24 cellular contexts compared by ENCODE assay signal in genomic region chr5:42621662-42622061, GRCh38.
A peak's percentile ranks its signal among the peaks of the same experiment; 100 is the strongest.
DNase-seq lines count a peak whose midpoint lies in the region; ATAC-seq, FAIRE-seq and TF ChIP-seq lines count a peak whose summit lies in the region.
"Had no signal": no experiment of that assay in that cellular context is flagged by ENCODE, and none has a peak within 500 bp of the region (broad histone marks: within the 10 kb centered on the region; RNA-seq: fewer than 3 reads in every experiment).

No MANE protein-coding gene starts in this region.

- H3K36me3 Mint-ChIP-seq in astrocyte (ENCODE audit: low read depth, unreplicated experiment), result no peaks in the 10 kb centered on the region
- peaks cover 4% of the 10 kb centered on the region for H3K36me3 Mint-ChIP-seq in memory B cell
- H3K36me3 Mint-ChIP-seq: activated naive CD8-positive, alpha-beta T cell treated with anti-CD3 and anti-CD28 coated beads, Interleukin-2, amount 10 ng/mL, durations not matched to agents 7 days and 5 days; natural killer cell; WTC11 had no signal

- H3K27me3 ChIP-seq in breast epithelium (no peaks in the 10 kb centered on the region), mammary epithelial cell (ENCODE audit: insufficient read depth, low read length) (no peaks in the 10 kb centered on the region), astrocyte (ENCODE audit: insufficient read depth, low read length) (no peaks in the 10 kb centered on the region), stomach (no peaks in the 10 kb centered on the region)
- H3K27me3 ChIP-seq: gastroesophageal sphincter, tibial artery had no signal

- TF ChIP-seq POLR2A in breast epithelium (IDR thresholded peaks at IDR 0.05) (no peak), stomach (IDR thresholded peaks at IDR 0.05) (no peak)

- FAIRE-seq in astrocyte (lab: Jason Lieb, UNC), result no peak
- FAIRE-seq: GM12878 had no signal

- ATAC-seq in memory B cell (ENCODE audit: low read depth), result peak; percentile 75
- ATAC-seq: GM12878, lower lobe of right lung, natural killer cell, WTC11 had no signal

- no peak for TF ChIP-seq EP300 in stomach (IDR thresholded peaks at IDR 0.05)

- H2AFZ ChIP-seq in mammary epithelial cell (ENCODE audit: low read depth, low read length), result no peak overlapping the region
- H2AFZ ChIP-seq in astrocyte (ENCODE audit: low read depth, low read length), result no peak overlapping the region

- no peaks in the 10 kb centered on the region for H3K4me1 ChIP-seq in breast epithelium
- peaks cover 5% of the 10 kb centered on the region for H3K4me1 ChIP-seq in mammary epithelial cell (ENCODE audit: insufficient read depth, low read length)
- no peaks in the 10 kb centered on the region for H3K4me1 ChIP-seq in astrocyte (ENCODE audit: insufficient read depth, low read length)
- H3K4me1 ChIP-seq in stomach, result peaks cover 0 to 26% (median 12%) of the 10 kb centered on the region in 4 donors

- no peaks in the 10 kb centered on the region for H3K36me3 ChIP-seq in breast epithelium
- H3K36me3 ChIP-seq in mammary epithelial cell (ENCODE audit: insufficient read depth, low read length), result no peaks in the 10 kb centered on the region
- H3K36me3 ChIP-seq in astrocyte (ENCODE audit: insufficient read depth, low read length), result no peaks in the 10 kb centered on the region
- H3K36me3 ChIP-seq in stomach, result no peaks in the 10 kb centered on the region
- H3K36me3 ChIP-seq: gastroesophageal sphincter, lower lobe of right lung, tibial artery had no signal

- H3K9ac ChIP-seq in mammary epithelial cell (ENCODE audit: insufficient read depth, low read length) (no peak overlapping the region), astrocyte (ENCODE audit: low read length) (no peak overlapping the region)

- no peak for TF ChIP-seq CTCF in breast epithelium (IDR thresholded peaks at IDR 0.05)
- TF ChIP-seq CTCF in mammary epithelial cell (conservative IDR thresholded peaks at IDR 0.05 in 1 of 2, IDR thresholded peaks at IDR 0.05 in 1 of 2; ENCODE audit: extremely low read depth in 1 of 2, insufficient read depth in 1 of 2, low read depth in 1 of 2, low read length in 2 of 2), result no peak
- no peak for TF ChIP-seq CTCF in astrocyte (IDR thresholded peaks at IDR 0.05; ENCODE audit: insufficient read depth, low read depth, low read length)
- no peak for TF ChIP-seq CTCF in stomach (IDR thresholded peaks at IDR 0.05)

- H3K27ac Mint-ChIP-seq in astrocyte (ENCODE audit: unreplicated experiment) (no peak overlapping the region), memory B cell (peak overlapping the region; percentile 99)
- H3K27ac Mint-ChIP-seq: activated naive CD8-positive, alpha-beta T cell treated with anti-CD3 and anti-CD28 coated beads, Interleukin-2, amount 10 ng/mL, durations not matched to agents 7 days and 5 days; natural killer cell; T-helper 1 cell treated with Interleukin-12 subunit alpha and Interleukin-12 subunit beta and Interleukin-4 antibody, amounts not matched to agents 30 μg/mL and 1 μg/mL, for 36 hours; WTC11 had no signal

- H3K4me3 Mint-ChIP-seq in astrocyte (ENCODE audit: unreplicated experiment) (no peak overlapping the region), memory B cell (peak overlapping the region; percentile 62)
- H3K4me3 Mint-ChIP-seq: activated naive CD8-positive, alpha-beta T cell treated with anti-CD3 and anti-CD28 coated beads, Interleukin-2, amount 10 ng/mL, durations not matched to agents 7 days and 5 days; natural killer cell; T-helper 1 cell treated with Interleukin-12 subunit alpha and Interleukin-12 subunit beta and Interleukin-4 antibody, amounts not matched to agents 30 μg/mL and 1 μg/mL, for 36 hours; WTC11 had no signal

- H3K79me2 ChIP-seq in mammary epithelial cell (ENCODE audit: insufficient read depth, low read length), result no peaks in the 10 kb centered on the region
- H3K79me2 ChIP-seq in astrocyte (ENCODE audit: insufficient read depth, low read length), result no peaks in the 10 kb centered on the region

- H3K9me3 Mint-ChIP-seq in astrocyte (ENCODE audit: unreplicated experiment) (no peaks in the 10 kb centered on the region), memory B cell (peaks cover 4% of the 10 kb centered on the region)
- H3K9me3 Mint-ChIP-seq: activated naive CD8-positive, alpha-beta T cell treated with anti-CD3 and anti-CD28 coated beads, Interleukin-2, amount 10 ng/mL, durations not matched to agents 7 days and 5 days; natural killer cell; T-helper 1 cell treated with Interleukin-12 subunit alpha and Interleukin-12 subunit beta and Interleukin-4 antibody, amounts not matched to agents 30 μg/mL and 1 μg/mL, for 36 hours; WTC11 had no signal

- dilution Hi-C loops in mammary epithelial cell (cut with HindIII; ENCODE audit: low sequenced_read_pairs), result loop anchor here (5.0 kb wide), 1 partner anchor 81 kb away; no protein-coding TSS in a partner anchor

- in situ Hi-C loops in mammary epithelial cell (cut with MboI; ENCODE audit: low sequenced_read_pairs in 2 of 2), result no loop called here

- WGBS in mammary epithelial cell (ENCODE audit: low coverage, missing lambda C conversion rate), result 17% methylated on average over 1 of the region's 1 CpG
- 0 to 11% (median 7%) methylated on average over 1 of the region's 1 CpG for WGBS in stomach, 5 donors

- H3K27me3 Mint-ChIP-seq in astrocyte (ENCODE audit: low read depth, unreplicated experiment), result no peaks in the 10 kb centered on the region
- H3K27me3 Mint-ChIP-seq in memory B cell, result no peaks in the 10 kb centered on the region

- CTCF ChIA-PET in mammary epithelial cell (lab: Charles Lee; ENCODE audit: low non-redundant PET), result no interaction called here

- H3K27ac ChIP-seq in breast epithelium, result peak overlapping the region; percentile 2 to 21
- no peak overlapping the region for H3K27ac ChIP-seq in mammary epithelial cell (ENCODE audit: insufficient read depth, low read depth, low read length)
- H3K27ac ChIP-seq in astrocyte (ENCODE audit: low read depth, low read length), result no peak overlapping the region
- peak overlapping the region in 3 of 5 donors; percentile 18 to 50 (median 37) for H3K27ac ChIP-seq in stomach
- H3K27ac ChIP-seq: 22Rv1, tibial artery had no signal

- intact Hi-C loops in breast epithelium (cut with DNase I; ENCODE audit: low total_unique reads) (no loop called here), mammary epithelial cell (cut with micrococcal nuclease) (no loop called here), stomach (cut with DNase I; ENCODE audit: low total_unique reads) (no loop called here)

- no peaks in the 10 kb centered on the region for H3K9me3 ChIP-seq in breast epithelium
- H3K9me3 ChIP-seq in mammary epithelial cell (replicated peaks; ENCODE audit: insufficient read depth, low read length), result no peaks in the 10 kb centered on the region
- no peaks in the 10 kb centered on the region for H3K9me3 ChIP-seq in astrocyte (ENCODE audit: insufficient read depth, low read depth, low read length)
- H3K9me3 ChIP-seq in stomach, result no peaks in the 10 kb centered on the region
- H3K9me3 ChIP-seq: gastroesophageal sphincter, lower lobe of right lung, tibial artery had no signal

- H4K20me1 ChIP-seq in mammary epithelial cell (ENCODE audit: insufficient read depth, low read length) (no peaks in the 10 kb centered on the region), astrocyte (ENCODE audit: insufficient read depth, low read length) (no peaks in the 10 kb centered on the region)

- no peak for DNase-seq in breast epithelium (ENCODE audit: low spot score in 2 of 2)
- no peak for DNase-seq in mammary epithelial cell
- DNase-seq in astrocyte (ENCODE audit: low read depth), result peak; percentile 36
- DNase-seq in memory B cell (ENCODE audit: low spot score in 2 of 2), result no peak
- DNase-seq in stomach, result no peak
- DNase-seq in HuH-7.5 (ENCODE audit: low spot score), result no peak
- no peak for DNase-seq in retina
- DNase-seq in NCI-H748 (lab: John Stamatoyannopoulos, UW; ENCODE audit: unreplicated experiment), result no peak
- DNase-seq: activated CD8-positive, alpha-beta memory T cell treated with anti-CD3 and anti-CD28 coated beads for 24 hours; activated naive CD8-positive, alpha-beta T cell treated with anti-CD3 and anti-CD28 coated beads, Interleukin-2, amount 10 ng/mL, durations not matched to agents 7 days and 5 days; C1 segment of cervical spinal cord; DMS 273 treated with DMSO at 0.1 percent for 48 hours; GF-D8; lower lobe of right lung; natural killer cell; NCI-H1930; NCI-H446; SIG-M5; tibial artery had no signal

- no TSS peak for BruUV-seq in mammary epithelial cell (replicated peaks; lab: Mats Ljungman, UMichigan)

- H3K4me1 Mint-ChIP-seq in astrocyte (ENCODE audit: low read depth, unreplicated experiment), result peaks cover 11% of the 10 kb centered on the region
- peaks cover 40% of the 10 kb centered on the region for H3K4me1 Mint-ChIP-seq in memory B cell
- H3K4me1 Mint-ChIP-seq: activated naive CD8-positive, alpha-beta T cell treated with anti-CD3 and anti-CD28 coated beads, Interleukin-2, amount 10 ng/mL, durations not matched to agents 7 days and 5 days; natural killer cell had no signal

- no peak overlapping the region for H3K4me3 ChIP-seq in breast epithelium
- no peak overlapping the region for H3K4me3 ChIP-seq in mammary epithelial cell (replicated peaks in 1 of 3; ENCODE audit: insufficient read depth in 1 of 3, low read depth in 2 of 3, low read length in 3 of 3)
- no peak overlapping the region for H3K4me3 ChIP-seq in astrocyte (ENCODE audit: insufficient read depth, low read depth, low read length)
- no peak overlapping the region for H3K4me3 ChIP-seq in stomach
- H3K4me3 ChIP-seq: gastroesophageal sphincter, GM12878, lower lobe of right lung, tibial artery had no signal

- H3K4me2 ChIP-seq in mammary epithelial cell (ENCODE audit: insufficient read depth, low read depth, low read length) (no peak overlapping the region), astrocyte (ENCODE audit: low read length) (no peak overlapping the region)

Comparison
In these comparisons a context has a peak if more than half of its experiments do, and no peak if none do; other contexts are left out.
1. H3K27ac ChIP-seq: peak in breast epithelium (2 of 2) and stomach (3 of 5); none in mammary epithelial cell (single experiment) and astrocyte (single experiment).